10 cellular contexts compared by ENCODE assay signal in genomic region chr1:173212952-173213491, GRCh38. TPM values are rescaled to one million over a fixed set of nuclear protein-coding genes. Genes with fewer than 3 reads are reported as not detected.
DNase-seq lines count a peak whose midpoint lies in the region; ATAC-seq and TF ChIP-seq lines count a peak whose summit lies in the region.
"Had no signal": no experiment of that assay in that cellular context is flagged by ENCODE, and none has a peak within 500 bp of the region (broad histone marks: within the 10 kb centered on the region; RNA-seq: fewer than 3 reads in every experiment).

No MANE protein-coding gene starts in this region.

- DNase-seq in GM12865 (ENCODE audit: low read depth) (peak; percentile 84), erythroblast (lab: John Stamatoyannopoulos, UW) (no peak), NCI-H524 (lab: John Stamatoyannopoulos, UW) (no peak), NCI-H146 treated with DMSO at 0.1 percent for 48 hours (lab: John Stamatoyannopoulos, UW; ENCODE audit: unreplicated experiment) (no peak)
- no peak for DNase-seq in activated CD8-positive, alpha-beta memory T cell treated with anti-CD3 and anti-CD28 coated beads, Interleukin-2, amount 10 ng/mL, durations not matched to agents 7 days and 5 days
- DNase-seq: activated naive CD4-positive, alpha-beta T cell treated with anti-CD3 and anti-CD28 coated beads, Interleukin-2, amount 50 U/mL, for 16 hours had no signal

- ATAC-seq in GM19328 (IDR thresholded peaks at IDR 0.05; ENCODE audit: unreplicated experiment) (peak; percentile 67), HG02759 (IDR thresholded peaks at IDR 0.05; ENCODE audit: unreplicated experiment) (peak; percentile 92), HG03457 (IDR thresholded peaks at IDR 0.05; ENCODE audit: unreplicated experiment) (peak; percentile 81)
- ATAC-seq in activated CD8-positive, alpha-beta memory T cell treated with anti-CD3 and anti-CD28 coated beads, Interleukin-2, amount 10 ng/mL, durations not matched to agents 7 days and 5 days, result no peak

- H3K27ac Mint-ChIP-seq in activated CD8-positive, alpha-beta memory T cell treated with anti-CD3 and anti-CD28 coated beads, Interleukin-2, amount 10 ng/mL, durations not matched to agents 7 days and 5 days, result no peak overlapping the region

- no peaks in the 10 kb centered on the region for H3K36me3 Mint-ChIP-seq in activated CD8-positive, alpha-beta memory T cell treated with anti-CD3 and anti-CD28 coated beads, Interleukin-2, amount 10 ng/mL, durations not matched to agents 7 days and 5 days

- H3K4me1 Mint-ChIP-seq in activated CD8-positive, alpha-beta memory T cell treated with anti-CD3 and anti-CD28 coated beads, Interleukin-2, amount 10 ng/mL, durations not matched to agents 7 days and 5 days, result peaks cover 15% of the 10 kb centered on the region

- no peak for TF ChIP-seq POLR2A in erythroblast (IDR thresholded peaks at IDR 0.05; ENCODE audit: low read length)

- CTCF ChIA-PET in activated CD8-positive, alpha-beta memory T cell treated with anti-CD3 and anti-CD28 coated beads, Interleukin-2, amount 10 ng/mL, durations not matched to agents 7 days and 5 days (lab: Charles Lee), result interaction anchor here (1.4 to 1.8 kb wide), 2 partner anchors 10 to 470 kb away, joined by 6 to 9 read pairs; no protein-coding TSS in a partner anchor

- peaks cover 30% of the 10 kb centered on the region for H3K27me3 Mint-ChIP-seq in activated CD8-positive, alpha-beta memory T cell treated with anti-CD3 and anti-CD28 coated beads, Interleukin-2, amount 10 ng/mL, durations not matched to agents 7 days and 5 days

- no peak overlapping the region for H3K4me3 ChIP-seq in GM12865 (ENCODE audit: low read depth, low read length)

- TF ChIP-seq CTCF in GM12865 (IDR thresholded peaks at IDR 0.05; ENCODE audit: insufficient read depth, low read depth, low read length, missing control alignments), result no peak

- no peak overlapping the region for H3K4me3 Mint-ChIP-seq in activated CD8-positive, alpha-beta memory T cell treated with anti-CD3 and anti-CD28 coated beads, Interleukin-2, amount 10 ng/mL, durations not matched to agents 7 days and 5 days
- H3K4me3 Mint-ChIP-seq: neural crest cell had no signal

- no peaks in the 10 kb centered on the region for H3K9me3 Mint-ChIP-seq in activated CD8-positive, alpha-beta memory T cell treated with anti-CD3 and anti-CD28 coated beads, Interleukin-2, amount 10 ng/mL, durations not matched to agents 7 days and 5 days (ENCODE audit: low read depth)

RNA-seq across cellular contexts. Expression of gene TNFSF4, which starts 5.9 kb away (rescaled TPM):
- total RNA-seq in activated CD8-positive, alpha-beta memory T cell treated with anti-CD3 and anti-CD28 coated beads, Interleukin-2, amount 10 ng/mL, durations not matched to agents 7 days and 5 days, result 10 to 100 TPM in 1 of 2 experiments, under 1 TPM in 1; 0.47 to 17.5 TPM
